ENCODE assay signal across 20 cellular contexts in genomic region chr6:93319304-93319703, GRCh38.
DNase-seq lines count a peak whose midpoint lies in the region; ATAC-seq and TF ChIP-seq lines count a peak whose summit lies in the region.
"Had no signal": no experiment of that assay in that cellular context is flagged by ENCODE, and none has a peak within 500 bp of the region (broad histone marks: within the 10 kb centered on the region; RNA-seq: fewer than 3 reads in every experiment).

No MANE protein-coding gene starts in this region.

- no peaks in the 10 kb centered on the region for H3K36me3 Mint-ChIP-seq in endodermal cell (ENCODE audit: low read depth)
- no peaks in the 10 kb centered on the region for H3K36me3 Mint-ChIP-seq in H9 (ENCODE audit: insufficient read depth in 1 of 3, low read depth in 3 of 3)
- no peaks in the 10 kb centered on the region for H3K36me3 Mint-ChIP-seq in MCF 10A (ENCODE audit: insufficient read depth, unreplicated experiment)

- H3K27ac ChIP-seq in cardiac muscle cell (peak overlapping the region; percentile 26), left ventricle myocardium inferior (replicated peaks) (no peak overlapping the region), endodermal cell (ENCODE audit: low read depth, low read length) (no peak overlapping the region), H9 (ENCODE audit: insufficient read length, low read depth, low read length) (no peak overlapping the region)
- H3K27ac ChIP-seq: Peyer's patch had no signal

- no peak overlapping the region for H2AFZ ChIP-seq in H9 (ENCODE audit: low read length)

- no peak overlapping the region for H2AK5ac ChIP-seq in H9 (ENCODE audit: insufficient read length, low read length)

- intact Hi-C loops in left ventricle myocardium inferior (cut with micrococcal nuclease) (no loop called here), MCF 10A (cut with micrococcal nuclease) (no loop called here)

- H3K36me3 ChIP-seq in cardiac muscle cell, result no peaks in the 10 kb centered on the region
- no peaks in the 10 kb centered on the region for H3K36me3 ChIP-seq in left ventricle myocardium inferior
- H3K36me3 ChIP-seq in endodermal cell (ENCODE audit: control insufficient read depth, insufficient read depth, low read length), result no peaks in the 10 kb centered on the region
- H3K36me3 ChIP-seq: BE2C, Peyer's patch had no signal

- no peak overlapping the region for H3K4ac ChIP-seq in H9 (ENCODE audit: low read depth, low read length)

- no peak overlapping the region for H3K4me3 Mint-ChIP-seq in endodermal cell
- H3K4me3 Mint-ChIP-seq in H9, result no peak overlapping the region
- no peak overlapping the region for H3K4me3 Mint-ChIP-seq in MCF 10A (ENCODE audit: unreplicated experiment)

- DNase-seq in cardiac muscle cell (ENCODE audit: low read depth in 1 of 2, low spot score in 1 of 2), result no peak
- no peak for DNase-seq in left ventricle myocardium inferior
- peak; percentile 52 for DNase-seq in endodermal cell
- peak; percentile 7 for DNase-seq in myocyte (ENCODE audit: low read depth)
- DNase-seq in ACHN, result no peak
- DNase-seq in H9, result no peak
- DNase-seq in MCF 10A (ENCODE audit: unreplicated experiment), result no peak
- DNase-seq: BE2C, DMS53, GF-D8, Kasumi-1, MM.1S, NCI-H1048, NCI-H1417 treated with DMSO at 0.1 percent for 48 hours, NCI-H1930, NCI-H2227 treated with DMSO at 0.1 percent for 48 hours, NCI-H510A treated with DMSO at 0.1 percent for 48 hours, NCI-H774, Peyer's patch had no signal

- H3K9me3 ChIP-seq in cardiac muscle cell (ENCODE audit: low read depth) (no peaks in the 10 kb centered on the region), left ventricle myocardium inferior (replicated peaks) (no peaks in the 10 kb centered on the region), endodermal cell (ENCODE audit: control insufficient read depth, low read length) (no peaks in the 10 kb centered on the region), H9 (ENCODE audit: control insufficient read depth, low read depth, low read length) (no peaks in the 10 kb centered on the region)
- H3K9me3 ChIP-seq: BE2C, Peyer's patch had no signal

- in situ Hi-C loops in ACHN (cut with HindIII; ENCODE audit: low pct_ligation_motif_present, low pct_unique_long_range_greater_than_20kb, low sequenced_read_pairs), result no loop called here

- POLR2A ChIA-PET in MCF 10A (lab: Yijun Ruan, JAX), result no interaction called here

- H3K27me3 Mint-ChIP-seq in endodermal cell (ENCODE audit: insufficient read depth), result no peaks in the 10 kb centered on the region
- no peaks in the 10 kb centered on the region for H3K27me3 Mint-ChIP-seq in H9 (ENCODE audit: low read depth)
- peaks cover 25% of the 10 kb centered on the region for H3K27me3 Mint-ChIP-seq in MCF 10A (ENCODE audit: insufficient read depth, unreplicated experiment)

- H3K23me2 ChIP-seq in H9 (ENCODE audit: insufficient read length, low read depth, low read length, poor library complexity, severe bottlenecking), result no peaks in the 10 kb centered on the region

- no peak overlapping the region for H2BK20ac ChIP-seq in H9 (ENCODE audit: low read depth, low read length, poor library complexity, severe bottlenecking)

- TF ChIP-seq CTCF in cardiac muscle cell (IDR thresholded peaks at IDR 0.05; ENCODE audit: low read depth, low read length) (no peak), left ventricle myocardium inferior (IDR thresholded peaks at IDR 0.05; ENCODE audit: borderline replicate concordance) (no peak), endodermal cell (conservative IDR thresholded peaks at IDR 0.05) (no peak), H9 (conservative IDR thresholded peaks at IDR 0.05) (no peak), MCF 10A (IDR thresholded peaks at IDR 0.05; ENCODE audit: unreplicated experiment) (no peak)

- no peak for ATAC-seq in HG02678 (IDR thresholded peaks at IDR 0.05; ENCODE audit: unreplicated experiment)

- H2BK120ac ChIP-seq in H9 (ENCODE audit: low read depth, low read length, poor library complexity, severe bottlenecking), result no peak overlapping the region

- no peak overlapping the region for H2BK12ac ChIP-seq in H9 (ENCODE audit: insufficient read length, low read depth, low read length)

- H3K9ac ChIP-seq in endodermal cell (ENCODE audit: extremely low read depth, low read length, poor library complexity, severe bottlenecking) (no peak overlapping the region), H9 (ENCODE audit: extremely low read depth, insufficient read length, low read length) (no peak overlapping the region)

- H3K18ac ChIP-seq in H9 (ENCODE audit: insufficient read length, low read depth, low read length), result no peak overlapping the region

- H3K14ac ChIP-seq in H9 (ENCODE audit: insufficient read depth, low read length), result no peak overlapping the region

- H3K23ac ChIP-seq in H9 (ENCODE audit: insufficient read length, low read depth, low read length), result no peak overlapping the region

- no peak overlapping the region for H4K5ac ChIP-seq in H9 (ENCODE audit: insufficient read length, low read depth, low read length)

- no TSS peak for BruUV-seq in MCF 10A (replicated peaks; lab: Mats Ljungman, UMichigan)

- no peak overlapping the region for H4K91ac ChIP-seq in H9 (ENCODE audit: insufficient read length, low read depth, low read length)

- peaks cover 23% of the 10 kb centered on the region for H3K4me1 Mint-ChIP-seq in endodermal cell
- no peaks in the 10 kb centered on the region for H3K4me1 Mint-ChIP-seq in H9
- no peaks in the 10 kb centered on the region for H3K4me1 Mint-ChIP-seq in MCF 10A (ENCODE audit: insufficient read depth, unreplicated experiment)

- H4K8ac ChIP-seq in H9 (replicated peaks; ENCODE audit: insufficient read length, low read depth, low read length), result no peak overlapping the region

- H2BK15ac ChIP-seq in H9 (ENCODE audit: low read depth, low read length), result no peak overlapping the region

- H3K79me2 ChIP-seq in H9 (ENCODE audit: insufficient read depth, low read length), result 0 out of 2 replicates have a peak, but pooled peaks cover 2% of the 10 kb centered on the region

- no peaks in the 10 kb centered on the region for H3K9me3 Mint-ChIP-seq in endodermal cell
- H3K9me3 Mint-ChIP-seq in H9, result no peaks in the 10 kb centered on the region
- H3K9me3 Mint-ChIP-seq in MCF 10A (ENCODE audit: unreplicated experiment), result no peaks in the 10 kb centered on the region

- CTCF ChIA-PET in MCF 10A (lab: Yijun Ruan, JAX), result interaction anchor here (1.1 kb wide), 1 partner anchor 18 kb away, joined by 3 read pairs; no protein-coding TSS in a partner anchor

- 70 to 89% methylated on average over 2 of the region's 2 CpGs for WGBS in endodermal cell (ENCODE audit: insufficient coverage in 1 of 2, insufficient read length in 1 of 2), 2 experiments
- no CpG with 5 or more reads among the region's 2 CpGs for WGBS in H9 (ENCODE audit: extremely low coverage, insufficient read length, low lambda C conversion rate)

- no peak overlapping the region for H3K4me3 ChIP-seq in cardiac muscle cell
- H3K4me3 ChIP-seq in left ventricle myocardium inferior, result no peak overlapping the region
- peak overlapping the region; percentile 10 for H3K4me3 ChIP-seq in endodermal cell (ENCODE audit: low read length)
- H3K4me3 ChIP-seq: Peyer's patch had no signal

- no peaks in the 10 kb centered on the region for H3K79me1 ChIP-seq in H9 (ENCODE audit: insufficient read depth, low read depth, low read length, poor library complexity, severe bottlenecking)

- H3T11ph ChIP-seq in H9 (ENCODE audit: low read length), result no peak overlapping the region

- no peak overlapping the region for H3K4me2 ChIP-seq in H9 (ENCODE audit: insufficient read depth, insufficient read length, low read length)

- H3K27ac Mint-ChIP-seq in endodermal cell (peak overlapping the region; percentile 15), H9 (no peak overlapping the region), MCF 10A (ENCODE audit: low read depth, unreplicated experiment) (no peak overlapping the region)

- H4K20me1 ChIP-seq in H9 (ENCODE audit: control insufficient read depth, insufficient read depth, insufficient read length), result no peaks in the 10 kb centered on the region

- H3K4me1 ChIP-seq in cardiac muscle cell (ENCODE audit: low read depth) (peaks cover 10% of the 10 kb centered on the region), left ventricle myocardium inferior (no peaks in the 10 kb centered on the region), endodermal cell (ENCODE audit: control insufficient read depth, insufficient read depth, low read length) (peaks cover 8% of the 10 kb centered on the region), H9 (ENCODE audit: insufficient read depth, low read length) (peaks cover 2% of the 10 kb centered on the region; the same call in 1 of the 2 replicates)
- H3K4me1 ChIP-seq: BE2C, Peyer's patch had no signal

- no peak overlapping the region for H2BK5ac ChIP-seq in H9 (ENCODE audit: insufficient read length, low read length)

- no peak overlapping the region for H3K56ac ChIP-seq in H9 (ENCODE audit: insufficient read length, low read depth, low read length)

- H3K27me3 ChIP-seq in cardiac muscle cell (no peaks in the 10 kb centered on the region), left ventricle myocardium inferior (ENCODE audit: low read depth) (no peaks in the 10 kb centered on the region), endodermal cell (ENCODE audit: control insufficient read depth, insufficient read depth, low read length, poor library complexity, severe bottlenecking) (no peaks in the 10 kb centered on the region), H9 (ENCODE audit: insufficient read depth, low read length) (no peaks in the 10 kb centered on the region)
- H3K27me3 ChIP-seq: BE2C, Peyer's patch had no signal

Comparison
In these comparisons a context has a peak if more than half of its experiments do, and no peak if none do; other contexts are left out.
1. DNase-seq: peak in endodermal cell (single experiment) and myocyte (single experiment); none in cardiac muscle cell (0 of 2), left ventricle myocardium inferior (single experiment), ACHN (single experiment), H9 (single experiment) and MCF 10A (single experiment).